ENCODE assay signal across 10 cellular contexts in genomic region chr14:73231874-73232851, GRCh38. TPM values are rescaled to one million over a fixed set of nuclear protein-coding genes. Genes with fewer than 3 reads are reported as not detected.
DNase-seq lines count a peak whose midpoint lies in the region; ATAC-seq and TF ChIP-seq lines count a peak whose summit lies in the region.
"Had no signal": no experiment of that assay in that cellular context is flagged by ENCODE, and none has a peak within 500 bp of the region (broad histone marks: within the 10 kb centered on the region; RNA-seq: fewer than 3 reads in every experiment).

No MANE protein-coding gene starts in this region.

- no peaks in the 10 kb centered on the region for H3K27me3 ChIP-seq in WERI-Rb-1 (ENCODE audit: insufficient read depth, low read depth, severe bottlenecking)
- peaks cover 0 to 42% of the 10 kb centered on the region in 2 donors for H3K27me3 ChIP-seq in left lung
- H3K27me3 ChIP-seq: pancreas had no signal

- TF ChIP-seq CTCF in WERI-Rb-1 (IDR thresholded peaks at IDR 0.05; ENCODE audit: low read depth, low read length): peak; percentile 86
- no peak for TF ChIP-seq CTCF in left lung (IDR thresholded peaks at IDR 0.05)

- H3K4me1 ChIP-seq in left lung: peaks cover 15 to 40% of the 10 kb centered on the region in 2 donors

- ATAC-seq in HG02759 (IDR thresholded peaks at IDR 0.05; ENCODE audit: unreplicated experiment): peak; percentile 48
- ATAC-seq in left lung: peak; percentile 10
- ATAC-seq in HG03442 (IDR thresholded peaks at IDR 0.05; ENCODE audit: unreplicated experiment): no peak
- no peak for ATAC-seq in GM19452 (IDR thresholded peaks at IDR 0.05; ENCODE audit: unreplicated experiment)
- ATAC-seq in HG03159 (IDR thresholded peaks at IDR 0.05; ENCODE audit: unreplicated experiment): no peak

- no peak overlapping the region for H3K4me3 ChIP-seq in WERI-Rb-1 (ENCODE audit: low read depth, low read length)
- H3K4me3 ChIP-seq in left lung: no peak overlapping the region
- H3K4me3 ChIP-seq: pancreas had no signal

- H3K27ac ChIP-seq in WERI-Rb-1: peak overlapping the region; percentile 56
- peak overlapping the region; percentile 44 to 45 for H3K27ac ChIP-seq in left lung
- H3K27ac ChIP-seq: pancreas had no signal

- DNase-seq in COLO668 (lab: John Stamatoyannopoulos, UW; ENCODE audit: unreplicated experiment) (peak; percentile 59), WERI-Rb-1 (peak; percentile 83), left lung (no peak), SW 1271 (lab: John Stamatoyannopoulos, UW) (no peak)
- DNase-seq: effector memory CD4-positive, alpha-beta T cell; pancreas had no signal

- H3K36me3 ChIP-seq in WERI-Rb-1 (no peaks in the 10 kb centered on the region), left lung (peaks cover 0 to 21% of the 10 kb centered on the region in 2 donors)
- H3K36me3 ChIP-seq: pancreas had no signal

- H3K9me3 ChIP-seq in WERI-Rb-1 (ENCODE audit: severe bottlenecking) (no peaks in the 10 kb centered on the region), left lung (no peaks in the 10 kb centered on the region)
- H3K9me3 ChIP-seq: pancreas had no signal

- intact Hi-C loops in left lung (cut with DNase I): no loop called here

RNA-seq across cellular contexts. Expression of gene PAPLN, which starts 5.1 kb away (rescaled TPM):
- total RNA-seq in left lung: 10 to 100 TPM in 1 of 2 donors, 1 to 10 TPM in 1; 8.6 to 21.0 TPM

Comparison
In these comparisons a context has a peak if more than half of its experiments do, and no peak if none do; other contexts are left out.
1. DNase-seq: peak in COLO668 (single experiment) and WERI-Rb-1 (single experiment); none in left lung (0 of 2) and SW 1271 (0 of 2).
2. ATAC-seq: peak in HG02759 (single experiment) and left lung (single experiment); none in HG03442 (single experiment), GM19452 (single experiment) and HG03159 (single experiment).